In the genomic region with DNA sequence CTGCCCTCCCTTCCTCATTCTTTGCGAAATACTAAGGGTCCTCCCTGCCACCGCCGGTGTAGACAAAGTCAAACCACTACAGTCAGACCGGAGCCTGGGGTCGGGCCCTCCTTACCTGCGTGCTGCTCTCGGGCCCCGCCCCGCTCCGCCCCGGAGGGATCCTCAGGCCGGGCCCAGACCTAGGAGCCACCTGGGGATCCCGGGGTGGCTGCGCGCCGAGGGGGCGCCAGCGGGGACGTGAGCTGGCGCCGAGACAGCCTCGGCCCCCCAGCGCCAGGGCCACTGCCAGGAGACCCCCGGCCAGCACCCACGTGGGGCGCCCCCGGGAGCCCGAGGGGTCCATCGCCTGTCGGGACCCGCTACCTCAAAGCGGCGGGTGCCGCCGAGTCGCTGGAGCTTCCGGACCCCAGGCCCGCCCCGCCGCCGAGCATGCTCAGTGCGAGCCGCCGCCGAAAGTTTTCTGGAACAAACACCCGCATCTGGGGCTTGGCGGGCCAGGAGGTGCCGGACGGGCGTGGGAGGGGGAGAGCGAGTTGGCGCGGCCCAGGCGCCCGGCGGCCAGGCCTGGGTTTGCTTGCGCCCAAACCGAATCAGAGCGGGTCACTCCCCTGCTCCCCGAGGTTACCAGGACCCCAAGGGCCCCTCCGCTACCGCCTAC, we compare ENCODE assay signal across 8 cellular contexts. TPM values are rescaled to one million over a fixed set of nuclear protein-coding genes. Genes with fewer than 3 reads are reported as not detected.
DNase-seq lines count a peak whose midpoint lies in the region; ATAC-seq and TF ChIP-seq lines count a peak whose summit lies in the region.

A gene with protein sequence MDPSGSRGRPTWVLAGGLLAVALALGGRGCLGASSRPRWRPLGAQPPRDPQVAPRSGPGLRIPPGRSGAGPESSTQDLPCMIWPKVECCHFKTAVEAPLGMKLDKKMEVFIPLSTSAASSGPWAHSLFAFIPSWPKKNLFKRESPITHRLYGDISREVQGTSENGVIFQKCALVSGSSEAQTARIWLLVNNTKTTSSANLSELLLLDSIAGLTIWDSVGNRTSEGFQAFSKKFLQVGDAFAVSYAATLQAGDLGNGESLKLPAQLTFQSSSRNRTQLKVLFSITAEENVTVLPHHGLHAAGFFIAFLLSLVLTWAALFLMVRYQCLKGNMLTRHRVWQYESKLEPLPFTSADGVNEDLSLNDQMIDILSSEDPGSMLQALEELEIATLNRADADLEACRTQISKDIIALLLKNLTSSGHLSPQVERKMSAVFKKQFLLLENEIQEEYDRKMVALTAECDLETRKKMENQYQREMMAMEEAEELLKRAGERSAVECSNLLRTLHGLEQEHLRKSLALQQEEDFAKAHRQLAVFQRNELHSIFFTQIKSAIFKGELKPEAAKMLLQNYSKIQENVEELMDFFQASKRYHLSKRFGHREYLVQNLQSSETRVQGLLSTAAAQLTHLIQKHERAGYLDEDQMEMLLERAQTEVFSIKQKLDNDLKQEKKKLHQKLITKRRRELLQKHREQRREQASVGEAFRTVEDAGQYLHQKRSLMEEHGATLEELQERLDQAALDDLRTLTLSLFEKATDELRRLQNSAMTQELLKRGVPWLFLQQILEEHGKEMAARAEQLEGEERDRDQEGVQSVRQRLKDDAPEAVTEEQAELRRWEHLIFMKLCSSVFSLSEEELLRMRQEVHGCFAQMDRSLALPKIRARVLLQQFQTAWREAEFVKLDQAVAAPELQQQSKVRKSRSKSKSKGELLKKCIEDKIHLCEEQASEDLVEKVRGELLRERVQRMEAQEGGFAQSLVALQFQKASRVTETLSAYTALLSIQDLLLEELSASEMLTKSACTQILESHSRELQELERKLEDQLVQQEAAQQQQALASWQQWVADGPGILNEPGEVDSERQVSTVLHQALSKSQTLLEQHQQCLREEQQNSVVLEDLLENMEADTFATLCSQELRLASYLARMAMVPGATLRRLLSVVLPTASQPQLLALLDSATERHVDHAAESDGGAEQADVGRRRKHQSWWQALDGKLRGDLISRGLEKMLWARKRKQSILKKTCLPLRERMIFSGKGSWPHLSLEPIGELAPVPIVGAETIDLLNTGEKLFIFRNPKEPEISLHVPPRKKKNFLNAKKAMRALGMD (minus strand): TSS at position 389 of the 658 bp plus-strand sequence. CDS start 46 bp downstream, at position 343.

- CTCF ChIA-PET in OCI-LY7 (lab: Charles Lee; ENCODE audit: unreplicated experiment): no interaction called here

- H3K27ac ChIP-seq in OCI-LY7 (ENCODE audit: low read depth, low read length, poor library complexity, severe bottlenecking) (no peak within 1 kb of the TSS), layer of hippocampus (ENCODE audit: low read depth, low read length) (peak within 1 kb of the TSS; percentile 57)

- no peak within 1 kb of the TSS for H3K4me3 ChIP-seq in OCI-LY7 (ENCODE audit: low read depth, low read length, poor library complexity, severe bottlenecking)

- DNase-seq in EL: peak; percentile 71
- DNase-seq in OCI-LY7 (ENCODE audit: low spot score): no peak
- DNase-seq in stimulated activated CD4-positive, alpha-beta T cell treated with anti-CD3 and anti-CD28 coated beads, Interleukin-4, amount 100 ng/mL, for 4 hours: peak; percentile 4 to 20
- no peak for DNase-seq in T1000 (lab: John Stamatoyannopoulos, UW)

- H3K9me3 ChIP-seq in OCI-LY7 (ENCODE audit: low read length): no peaks in the 10 kb centered on the region

- H3K9me2 ChIP-seq in OCI-LY7 (ENCODE audit: insufficient read depth, low read length): no peaks in the 10 kb centered on the region

- intact Hi-C loops in OCI-LY7 (cut with micrococcal nuclease; ENCODE audit: unreplicated experiment): no loop called here
- intact Hi-C loops in dendritic cell treated with granulocyte-macrophage colony-stimulating factor and Interleukin-4, amounts not matched to agents 40 ng/mL and 50 ng/mL, for 4 days (cut with micrococcal nuclease): no loop called here

- no peaks in the 10 kb centered on the region for H3K36me3 ChIP-seq in OCI-LY7 (ENCODE audit: insufficient read depth, low read length)

- peak within 1 kb of the TSS; percentile 53 for H3K4me3 Mint-ChIP-seq in dendritic cell treated with granulocyte-macrophage colony-stimulating factor and Interleukin-4, amounts not matched to agents 40 ng/mL and 50 ng/mL, for 4 days

- H3K27me3 ChIP-seq in layer of hippocampus (ENCODE audit: control insufficient read depth, insufficient read depth, low read length): peaks cover 26% of the 10 kb centered on the region

- no peaks in the 10 kb centered on the region for H3K36me3 Mint-ChIP-seq in dendritic cell treated with granulocyte-macrophage colony-stimulating factor and Interleukin-4, amounts not matched to agents 40 ng/mL and 50 ng/mL, for 4 days (ENCODE audit: low read depth)

- BruUV-seq in OCI-LY7 (replicated peaks; lab: Mats Ljungman, UMichigan): no TSS peak

- H3K4me1 Mint-ChIP-seq in dendritic cell treated with granulocyte-macrophage colony-stimulating factor and Interleukin-4, amounts not matched to agents 40 ng/mL and 50 ng/mL, for 4 days (ENCODE audit: low read depth): peaks cover 22% of the 10 kb centered on the region

- ATAC-seq in GM18861 (IDR thresholded peaks at IDR 0.05; ENCODE audit: unreplicated experiment) (no peak), HG02885 (IDR thresholded peaks at IDR 0.05; ENCODE audit: poor library complexity, unreplicated experiment) (no peak)

- no peak within 1 kb of the TSS for H3K27ac Mint-ChIP-seq in dendritic cell treated with granulocyte-macrophage colony-stimulating factor and Interleukin-4, amounts not matched to agents 40 ng/mL and 50 ng/mL, for 4 days

- no peaks in the 10 kb centered on the region for H4K20me1 ChIP-seq in OCI-LY7 (ENCODE audit: insufficient read depth, low read length)

- H2AFZ ChIP-seq in OCI-LY7 (ENCODE audit: low read length): no peak within 1 kb of the TSS

- no peaks in the 10 kb centered on the region for H3K79me2 ChIP-seq in OCI-LY7 (ENCODE audit: insufficient read depth, low read depth, low read length)

- H3K27me3 Mint-ChIP-seq in dendritic cell treated with granulocyte-macrophage colony-stimulating factor and Interleukin-4, amounts not matched to agents 40 ng/mL and 50 ng/mL, for 4 days: peaks cover 64% of the 10 kb centered on the region

- no peaks in the 10 kb centered on the region for H3K4me1 ChIP-seq in OCI-LY7 (ENCODE audit: insufficient read depth, low read length, poor library complexity, severe bottlenecking)

- TF ChIP-seq CTCF in OCI-LY7 (conservative IDR thresholded peaks at IDR 0.05; ENCODE audit: low read length): no peak

- POLR2A ChIA-PET in OCI-LY7 (lab: Charles Lee): no interaction called here

- peak within 1 kb of the TSS; percentile 20; the same call in 1 of the 2 replicates for H3K4me2 ChIP-seq in OCI-LY7 (ENCODE audit: low read length)

- no peaks in the 10 kb centered on the region for H3K9me3 Mint-ChIP-seq in dendritic cell treated with granulocyte-macrophage colony-stimulating factor and Interleukin-4, amounts not matched to agents 40 ng/mL and 50 ng/mL, for 4 days

RNA-seq across cellular contexts. Expression of the gene that starts here (rescaled TPM):
- total RNA-seq in OCI-LY7 (2014; rRNA removed; shearing (Covaris generic)): 0.05 TPM in 1 of 2 replicates, not detected in the other
- 3.4 and 3.6 TPM in 2 replicates for total RNA-seq in OCI-LY7 (2022)

Comparison
In these comparisons a context has a peak if more than half of its experiments do, and no peak if none do; other contexts are left out.
1. DNase-seq: peak in EL (single experiment) and stimulated activated CD4-positive, alpha-beta T cell treated with anti-CD3 and anti-CD28 coated beads, Interleukin-4, amount 100 ng/mL, for 4 hours (2 of 2); none in OCI-LY7 (single experiment) and T1000 (single experiment).